In genomic region chr6:56450882-56451739, GRCh38 we compare ENCODE assay signal across 17 cellular contexts.
DNase-seq lines count a peak whose midpoint lies in the region; ATAC-seq, FAIRE-seq and TF ChIP-seq lines count a peak whose summit lies in the region.
"Had no signal": no experiment of that assay in that cellular context is flagged by ENCODE, and none has a peak within 500 bp of the region (broad histone marks: within the 10 kb centered on the region; RNA-seq: fewer than 3 reads in every experiment).

No MANE protein-coding gene starts in this region.

- dilution Hi-C loops in endothelial cell of umbilical vein (cut with MboI; ENCODE audit: extremely low pct_ligation_motif_present, low sequenced_read_pairs): no loop called here

- H3K27me3 ChIP-seq in endothelial cell of umbilical vein (ENCODE audit: control insufficient read depth in 2 of 2, insufficient read depth in 2 of 2, low read length in 2 of 2) (no peaks in the 10 kb centered on the region), right lobe of liver (no peaks in the 10 kb centered on the region)
- H3K27me3 ChIP-seq: neural progenitor cell, tibial nerve had no signal

- H3K9me1 ChIP-seq in endothelial cell of umbilical vein (replicated peaks; ENCODE audit: control insufficient read depth, extremely low read depth, insufficient read depth, low read length): peaks cover 2% of the 10 kb centered on the region

- 14% methylated on average over 2 of the region's 2 CpGs for WGBS in right lobe of liver (ENCODE audit: insufficient coverage, low coverage, low lambda C conversion rate, missing lambda C conversion rate)

- ATAC-seq in right lobe of liver: peak; percentile 83 to 95 (median 92)
- ATAC-seq in HG02884 (IDR thresholded peaks at IDR 0.05; ENCODE audit: unreplicated experiment): no peak
- no peak for ATAC-seq in HG03095 (IDR thresholded peaks at IDR 0.05; ENCODE audit: unreplicated experiment)
- ATAC-seq: activated CD4-positive, CD25-positive, alpha-beta regulatory T cell treated with anti-CD3 and anti-CD28 coated beads, Interleukin-2, amount 50 U/mL, for 24 hours had no signal

- no peak overlapping the region for H2AFZ ChIP-seq in endothelial cell of umbilical vein (ENCODE audit: low read depth, low read length)
- H2AFZ ChIP-seq: neural progenitor cell had no signal

- H3K9ac ChIP-seq in endothelial cell of umbilical vein (replicated peaks; ENCODE audit: extremely low read depth, insufficient read depth, low read length): no peak overlapping the region
- H3K9ac ChIP-seq: neural progenitor cell, SK-N-SH had no signal

- TF ChIP-seq CTCF in endothelial cell of umbilical vein (IDR thresholded peaks at IDR 0.05; ENCODE audit: extremely low read depth in 1 of 2, insufficient read depth in 1 of 2, low read depth in 1 of 2, low read length in 2 of 2) (no peak), right lobe of liver (IDR thresholded peaks at IDR 0.05) (no peak)

- POLR2A ChIA-PET in endothelial cell of umbilical vein (lab: Charles Lee): no interaction called here

- TF ChIP-seq POLR2A in endothelial cell of umbilical vein (IDR thresholded peaks at IDR 0.05; ENCODE audit: low read depth, low read length) (no peak), right lobe of liver (IDR thresholded peaks at IDR 0.05) (no peak)

- CTCF ChIA-PET in endothelial cell of umbilical vein (lab: Charles Lee): interaction anchor here (0.8 to 1.1 kb wide), 2 partner anchors 22 to 81 kb away, joined by 3 to 4 read pairs; no protein-coding TSS in a partner anchor

- peak; percentile 74 to 91 for DNase-seq in NCI-H446 (lab: John Stamatoyannopoulos, UW)
- DNase-seq in endothelial cell of umbilical vein (ENCODE audit: low read depth, low spot score): peak; percentile 43
- DNase-seq in right lobe of liver: peak in 2 of 3 donors; percentile 77 to 79
- peak; percentile 18 for DNase-seq in stromal cell of bone marrow (ENCODE audit: low read depth)
- DNase-seq in NCI-H146 treated with DMSO at 0.1 percent for 48 hours (lab: John Stamatoyannopoulos, UW; ENCODE audit: unreplicated experiment): no peak
- DNase-seq in activated T-cell treated with anti-CD3 and anti-CD28 coated beads for 4 hours: no peak
- DNase-seq: activated gamma-delta T cell treated with Interleukin-2 at 50 U/mL for 16 hours; CD8-positive, alpha-beta memory T cell; effector memory CD4-positive, alpha-beta T cell; MM.1S; NCI-H510A treated with DMSO at 0.1 percent for 48 hours; SK-N-SH had no signal

- H3K79me2 ChIP-seq in endothelial cell of umbilical vein (ENCODE audit: control insufficient read depth, insufficient read depth, low read length): no peaks in the 10 kb centered on the region

- intact Hi-C loops in endothelial cell of umbilical vein (cut with micrococcal nuclease) (loop anchor here (5.0 kb wide), 1 partner anchor 79 kb away; no protein-coding TSS in a partner anchor), right lobe of liver (cut with DNase I) (no loop called here)

- H3K4me2 ChIP-seq in endothelial cell of umbilical vein (ENCODE audit: insufficient read depth, low read length): no peak overlapping the region
- H3K4me2 ChIP-seq: neural progenitor cell, SK-N-SH had no signal

- H3K9me3 ChIP-seq in endothelial cell of umbilical vein (replicated peaks; ENCODE audit: control insufficient read depth, insufficient read depth, low read length) (no peaks in the 10 kb centered on the region), right lobe of liver (no peaks in the 10 kb centered on the region)
- H3K9me3 ChIP-seq: SK-N-SH, tibial nerve had no signal

- H3K4me1 ChIP-seq in endothelial cell of umbilical vein (ENCODE audit: control insufficient read depth, extremely low read depth, insufficient read depth, low read length) (peaks cover 10% of the 10 kb centered on the region), right lobe of liver (peaks cover 0 to 35% (median 14%) of the 10 kb centered on the region in 4 donors)
- H3K4me1 ChIP-seq: neural progenitor cell had no signal

- H3K27ac ChIP-seq in endothelial cell of umbilical vein (ENCODE audit: insufficient read depth, low read depth, low read length) (no peak overlapping the region), right lobe of liver (peak overlapping the region; percentile 39 to 77 (median 56))
- H3K27ac ChIP-seq: neural progenitor cell had no signal

- H4K20me1 ChIP-seq in endothelial cell of umbilical vein (replicated peaks; ENCODE audit: control insufficient read depth, extremely low read depth, insufficient read depth, low read length): no peaks in the 10 kb centered on the region

- H3K36me3 ChIP-seq in endothelial cell of umbilical vein (ENCODE audit: control insufficient read depth in 2 of 2, extremely low read depth in 1 of 2, insufficient read depth in 2 of 2, low read length in 2 of 2) (peaks cover 0 to 7% of the 10 kb centered on the region in 2 experiments), right lobe of liver (no peaks in the 10 kb centered on the region)
- H3K36me3 ChIP-seq: neural progenitor cell had no signal

- no TSS peak for BruUV-seq in endothelial cell of umbilical vein (replicated peaks; lab: Mats Ljungman, UMichigan)

- no peak overlapping the region for H3K4me3 ChIP-seq in endothelial cell of umbilical vein (replicated peaks in 1 of 3; ENCODE audit: insufficient read depth in 1 of 3, low read depth in 1 of 3, low read length in 3 of 3)
- no peak overlapping the region for H3K4me3 ChIP-seq in right lobe of liver
- H3K4me3 ChIP-seq: neural progenitor cell, tibial nerve had no signal

- no peak for FAIRE-seq in endothelial cell of umbilical vein (lab: Jason Lieb, UNC)

TF ChIP-seq in endothelial cell of umbilical vein, 7 proteins besides CTCF, POLR2A, EP300 and RAD21:
- TF ChIP-seq FOS (IDR thresholded peaks at IDR 0.05; ENCODE audit: borderline replicate concordance, insufficient read depth, low read length) (no peak), GATA2 (IDR thresholded peaks at IDR 0.05; ENCODE audit: insufficient read depth, insufficient read length, low read depth, low read length) (no peak), EZH2 (IDR thresholded peaks at IDR 0.05; ENCODE audit: borderline replicate concordance, low read depth, low read length, severe bottlenecking) (no peak), POLR2AphosphoS5 (IDR thresholded peaks at IDR 0.05; ENCODE audit: insufficient read depth, low read depth, low read length) (no peak), MAX (IDR thresholded peaks at IDR 0.05; ENCODE audit: insufficient read depth, insufficient read length) (no peak), MYC (IDR thresholded peaks at IDR 0.05; ENCODE audit: low read depth, low read length) (no peak), JUN (IDR thresholded peaks at IDR 0.05; ENCODE audit: borderline replicate concordance, insufficient read depth, insufficient read length, low read depth) (no peak)

Comparison
In these comparisons a context has a peak if more than half of its experiments do, and no peak if none do; other contexts are left out.
1. DNase-seq: peak in NCI-H446 (2 of 2), endothelial cell of umbilical vein (single experiment), right lobe of liver (2 of 3) and stromal cell of bone marrow (single experiment); none in NCI-H146 treated with DMSO at 0.1 percent for 48 hours (single experiment) and activated T-cell treated with anti-CD3 and anti-CD28 coated beads for 4 hours (single experiment).
2. ATAC-seq: peak in right lobe of liver (4 of 4); none in HG02884 (single experiment) and HG03095 (single experiment).